In the genomic region with DNA sequence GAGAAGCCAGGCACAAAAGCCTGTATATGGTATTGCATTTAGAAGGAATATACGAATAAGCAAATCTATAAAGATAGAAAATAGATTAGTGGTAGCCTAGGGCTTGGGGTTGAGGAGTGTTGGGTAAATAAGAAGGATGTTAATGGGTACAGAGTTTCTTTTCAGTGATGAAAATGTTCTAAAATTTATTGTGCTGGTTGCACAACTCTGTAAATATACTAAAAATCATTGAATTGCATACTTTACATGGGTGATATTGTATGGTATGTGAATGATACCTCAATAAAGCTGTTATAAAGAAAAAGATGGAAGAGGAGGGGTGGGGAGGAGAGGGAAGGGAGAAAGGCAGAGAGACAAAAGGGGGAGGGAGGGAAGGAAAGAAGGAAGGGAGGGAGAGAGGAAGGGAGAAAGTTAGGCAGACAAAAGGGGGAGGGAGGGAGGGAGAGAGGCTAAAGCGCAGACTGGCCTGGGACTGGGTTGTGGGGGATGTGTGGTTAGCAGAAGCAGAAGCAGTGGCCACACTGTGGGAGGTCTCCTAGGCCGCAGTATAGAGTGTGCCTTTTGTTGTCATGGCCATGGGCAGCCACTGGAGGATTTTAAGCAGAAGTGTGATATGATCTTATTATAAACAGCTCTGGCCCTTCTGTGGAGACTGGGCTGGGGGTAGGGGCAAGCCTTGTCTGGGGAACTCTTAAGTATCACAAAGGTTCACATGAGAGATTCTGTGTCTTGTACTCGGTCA, we compare ENCODE assay signal across 9 cellular contexts.
A peak's percentile ranks its signal among the peaks of the same experiment; 100 is the strongest.
DNase-seq lines count a peak whose midpoint lies in the region; ATAC-seq and TF ChIP-seq lines count a peak whose summit lies in the region.
"Had no signal": no experiment of that assay in that cellular context is flagged by ENCODE, and none has a peak within 500 bp of the region (broad histone marks: within the 10 kb centered on the region; RNA-seq: fewer than 3 reads in every experiment).

No MANE protein-coding gene starts in this region.

- no peaks in the 10 kb centered on the region for H3K4me1 Mint-ChIP-seq in chondrocyte (ENCODE audit: low read depth)
- H3K4me1 Mint-ChIP-seq: nephron had no signal

- H3K4me1 ChIP-seq in heart right ventricle (peaks cover 0 to 17% (median 0%) of the 10 kb centered on the region in 9 donors), esophagus squamous epithelium (peaks cover 0 to 6% (median 0%) of the 10 kb centered on the region in 3 donors), uterus (no peaks in the 10 kb centered on the region)

- H3K9me3 Mint-ChIP-seq in chondrocyte (ENCODE audit: low read depth) = no peaks in the 10 kb centered on the region
- H3K9me3 Mint-ChIP-seq: nephron had no signal

- H3K4me3 Mint-ChIP-seq in chondrocyte (ENCODE audit: unreplicated experiment) = no peak overlapping the region
- H3K4me3 Mint-ChIP-seq: nephron had no signal

- no peaks in the 10 kb centered on the region for H3K36me3 Mint-ChIP-seq in chondrocyte (ENCODE audit: low read depth)

- intact Hi-C loops in heart right ventricle (cut with DNase I) (loop anchor here in 1 of 10 donors (5.0 kb wide), 1 partner anchor 48 kb away; no protein-coding TSS in a partner anchor), esophagus squamous epithelium (cut with DNase I) (no loop called here), uterus (cut with DNase I; ENCODE audit: low total_unique reads) (no loop called here)

- H3K27ac Mint-ChIP-seq in chondrocyte (ENCODE audit: unreplicated experiment) = no peak overlapping the region

- 68 to 71% methylated on average over 4 of the region's 4 CpGs for WGBS in heart right ventricle, 2 donors
- 52 to 63% methylated on average over 4 of the region's 4 CpGs for WGBS in esophagus squamous epithelium, 2 donors

- H3K36me3 ChIP-seq in heart right ventricle (no peaks in the 10 kb centered on the region), esophagus squamous epithelium (no peaks in the 10 kb centered on the region), uterus (no peaks in the 10 kb centered on the region)

- ATAC-seq in GM21717 (IDR thresholded peaks at IDR 0.05; ENCODE audit: unreplicated experiment) (peak; percentile 81), heart right ventricle (peak in 6 of 8 donors; percentile 46 to 67 (median 59))

- TF ChIP-seq CTCF in GM12865 (IDR thresholded peaks at IDR 0.05; ENCODE audit: insufficient read depth, low read depth, low read length, missing control alignments) (no peak), heart right ventricle (IDR thresholded peaks at IDR 0.05) (no peak), esophagus squamous epithelium (IDR thresholded peaks at IDR 0.05) (no peak), uterus (IDR thresholded peaks at IDR 0.05) (no peak), chondrocyte (IDR thresholded peaks at IDR 0.05) (no peak)

- H3K4me3 ChIP-seq in GM12865 (ENCODE audit: low read depth, low read length) (no peak overlapping the region), heart right ventricle (no peak overlapping the region), esophagus squamous epithelium (no peak overlapping the region), uterus (no peak overlapping the region)

- H3K27me3 ChIP-seq in heart right ventricle = peaks cover 0 to 9% (median 0%) of the 10 kb centered on the region in 7 donors
- no peaks in the 10 kb centered on the region for H3K27me3 ChIP-seq in esophagus squamous epithelium
- no peaks in the 10 kb centered on the region for H3K27me3 ChIP-seq in uterus

- H3K9me3 ChIP-seq in heart right ventricle (no peaks in the 10 kb centered on the region), esophagus squamous epithelium (no peaks in the 10 kb centered on the region), uterus (no peaks in the 10 kb centered on the region)

- no peak for TF ChIP-seq POLR2A in esophagus squamous epithelium (IDR thresholded peaks at IDR 0.05)
- TF ChIP-seq POLR2A in uterus (IDR thresholded peaks at IDR 0.05) = no peak

- no peaks in the 10 kb centered on the region for H3K27me3 Mint-ChIP-seq in chondrocyte (ENCODE audit: low read depth)

- H3K27ac ChIP-seq in heart right ventricle (peak overlapping the region in 2 of 10 donors; percentile 19 to 71), esophagus squamous epithelium (peak overlapping the region in 1 of 4 donors; percentile 28), uterus (no peak overlapping the region)

- DNase-seq in GM12865 (ENCODE audit: low read depth) = peak; percentile 61
- DNase-seq in Kasumi-1 (lab: John Stamatoyannopoulos, UW) = peak; percentile 61 to 70
- DNase-seq in heart right ventricle = no peak
- DNase-seq in esophagus squamous epithelium (lab: John Stamatoyannopoulos, UW) = no peak
- DNase-seq in NCI-H2107 (lab: John Stamatoyannopoulos, UW) = no peak
- no peak for DNase-seq in uterus
- DNase-seq in chondrocyte (ENCODE audit: low spot score) = no peak

Comparison
In these comparisons a context has a peak if more than half of its experiments do, and no peak if none do; other contexts are left out.
1. DNase-seq: peak in GM12865 (single experiment) and Kasumi-1 (2 of 2); none in heart right ventricle (0 of 2), esophagus squamous epithelium (single experiment), NCI-H2107 (single experiment), uterus (0 of 2) and chondrocyte (single experiment).